Comparison of ENCODE assay signal across 12 cellular contexts in genomic region chr5:115457985-115458384, GRCh38.
DNase-seq lines count a peak whose midpoint lies in the region; TF ChIP-seq lines count a peak whose summit lies in the region.
"Had no signal": no experiment of that assay in that cellular context is flagged by ENCODE, and none has a peak within 500 bp of the region (broad histone marks: within the 10 kb centered on the region; RNA-seq: fewer than 3 reads in every experiment).

No MANE protein-coding gene starts in this region.

- no peak for TF ChIP-seq EP300 in stomach (IDR thresholded peaks at IDR 0.05)

- H3K27me3 ChIP-seq in stomach: no peaks in the 10 kb centered on the region
- no peaks in the 10 kb centered on the region for H3K27me3 ChIP-seq in vagina
- H3K27me3 ChIP-seq: esophagus squamous epithelium had no signal

- H3K4me1 ChIP-seq in stomach: peaks cover 10 to 71% (median 45%) of the 10 kb centered on the region in 4 donors
- peaks cover 15% of the 10 kb centered on the region for H3K4me1 ChIP-seq in vagina

- TF ChIP-seq CTCF in stomach (IDR thresholded peaks at IDR 0.05) (no peak), vagina (IDR thresholded peaks at IDR 0.05) (no peak)

- no peaks in the 10 kb centered on the region for H3K36me3 ChIP-seq in stomach
- H3K36me3 ChIP-seq in vagina: no peaks in the 10 kb centered on the region
- H3K36me3 ChIP-seq: esophagus squamous epithelium had no signal

- H3K9me3 ChIP-seq in stomach: no peaks in the 10 kb centered on the region
- H3K9me3 ChIP-seq in vagina: no peaks in the 10 kb centered on the region
- H3K9me3 ChIP-seq: esophagus squamous epithelium had no signal

- no peak for TF ChIP-seq POLR2A in stomach (IDR thresholded peaks at IDR 0.05)
- no peak for TF ChIP-seq POLR2A in vagina (IDR thresholded peaks at IDR 0.05)

- WGBS in stomach, 5 donors: 12 to 51% (median 30%) methylated on average over 4 of the region's 4 CpGs

- peak; percentile 8 for DNase-seq in NCI-H146 (lab: John Stamatoyannopoulos, UW)
- no peak for DNase-seq in NCI-H146 treated with DMSO at 0.1 percent for 48 hours (lab: John Stamatoyannopoulos, UW; ENCODE audit: unreplicated experiment)
- peak; percentile 38 for DNase-seq in astrocyte of the hippocampus (ENCODE audit: low read depth, low spot score)
- DNase-seq in left kidney (ENCODE audit: low read depth, low spot score): peak; percentile 88
- peak; percentile 49 for DNase-seq in stomach
- DNase-seq in A172 (ENCODE audit: low spot score): no peak
- DNase-seq in NCI-H526 (lab: John Stamatoyannopoulos, UW): no peak
- DNase-seq in vagina (ENCODE audit: extremely low spot score in 2 of 2): no peak
- DNase-seq: activated B cell treated with CpG ODN at 0.5 μM for 24 hours, esophagus squamous epithelium had no signal

- intact Hi-C loops in stomach (cut with DNase I; ENCODE audit: low total_unique reads): no loop called here
- intact Hi-C loops in vagina (cut with DNase I): no loop called here

- H3K4me3 ChIP-seq in stomach: no peak overlapping the region
- no peak overlapping the region for H3K4me3 ChIP-seq in vagina
- H3K4me3 ChIP-seq: coronary artery, esophagus squamous epithelium had no signal

- H3K27ac ChIP-seq in stomach: peak overlapping the region in 4 of 5 donors; percentile 13 to 63 (median 42)
- H3K27ac ChIP-seq in vagina: no peak overlapping the region
- H3K27ac ChIP-seq: 22Rv1, coronary artery, esophagus squamous epithelium had no signal

Comparison
In these comparisons a context has a peak if more than half of its experiments do, and no peak if none do; other contexts are left out.
1. DNase-seq: peak in NCI-H146 (single experiment), astrocyte of the hippocampus (single experiment), left kidney (single experiment) and stomach (single experiment); none in NCI-H146 treated with DMSO at 0.1 percent for 48 hours (single experiment), A172 (single experiment), NCI-H526 (0 of 2) and vagina (0 of 2).